Comparison of ENCODE assay signal across 1 cellular context in the genomic region with DNA sequence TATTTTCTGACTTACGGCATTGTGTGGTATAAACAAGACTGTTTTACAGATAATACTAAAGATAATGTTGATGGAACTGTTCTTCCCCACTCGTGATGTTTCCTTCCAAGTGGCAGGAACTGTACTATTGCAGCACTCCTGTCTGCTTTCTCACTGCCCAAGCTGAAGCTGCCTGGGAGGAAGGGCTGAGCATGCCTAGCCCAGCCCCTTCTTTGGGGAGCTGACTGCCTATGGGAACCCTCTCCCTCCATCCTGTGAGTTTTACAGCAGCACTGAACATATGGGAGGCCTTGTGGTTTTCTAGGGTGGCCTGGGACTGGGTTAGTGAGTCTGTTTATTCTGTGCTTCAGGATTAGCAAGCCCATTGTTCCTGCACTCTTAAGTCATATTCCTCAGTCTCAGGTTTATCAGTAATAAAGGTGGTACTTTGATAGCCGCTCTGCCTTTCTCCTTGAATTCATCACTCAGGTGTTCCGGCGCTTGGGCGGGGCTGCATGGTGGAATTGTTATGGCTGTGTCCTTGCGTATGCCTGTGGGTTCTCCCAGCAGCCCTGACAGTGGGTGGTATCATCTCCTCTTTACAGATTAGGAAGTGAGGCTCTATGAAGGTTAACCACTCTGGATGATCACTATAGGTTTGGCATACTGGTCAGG.
A peak's percentile ranks its signal among the peaks of the same experiment; 100 is the strongest.
TF ChIP-seq lines count a peak whose summit lies in the region.

No MANE protein-coding gene starts in this region.

TF ChIP-seq in HCT116, 20 proteins besides CTCF, POLR2A, EP300 and RAD21 (continued from another document):
- peak; percentile 38; the same call in 1 of the 2 replicates for TF ChIP-seq SRF (IDR thresholded peaks at IDR 0.05; ENCODE audit: low read depth)
- no peak for TF ChIP-seq ZFX (IDR thresholded peaks at IDR 0.05)
- TF ChIP-seq CBX3 (IDR thresholded peaks at IDR 0.05; ENCODE audit: low read depth): peak; percentile 89
- TF ChIP-seq POLR2AphosphoS5 (IDR thresholded peaks at IDR 0.05; ENCODE audit: low read depth, low read length): peak; percentile 67
- TF ChIP-seq ZNF274 (IDR thresholded peaks at IDR 0.05; ENCODE audit: low read depth, low read length): no peak
- TF ChIP-seq FOSL1 (IDR thresholded peaks at IDR 0.05; ENCODE audit: low read depth): no peak
- peak; percentile 19; the same call in 1 of the 2 replicates for TF ChIP-seq SIN3A (IDR thresholded peaks at IDR 0.05; ENCODE audit: low read depth)
